Comparison of ENCODE assay signal across 1 cellular context in genomic region chr3:107367353-107367752, GRCh38.
TF ChIP-seq lines count a peak whose summit lies in the region.

No MANE protein-coding gene starts in this region.

TF ChIP-seq in HEK293, 187 proteins besides CTCF, POLR2A, EP300 and RAD21 (continued from another document):
- TF ChIP-seq, protein P1, sequence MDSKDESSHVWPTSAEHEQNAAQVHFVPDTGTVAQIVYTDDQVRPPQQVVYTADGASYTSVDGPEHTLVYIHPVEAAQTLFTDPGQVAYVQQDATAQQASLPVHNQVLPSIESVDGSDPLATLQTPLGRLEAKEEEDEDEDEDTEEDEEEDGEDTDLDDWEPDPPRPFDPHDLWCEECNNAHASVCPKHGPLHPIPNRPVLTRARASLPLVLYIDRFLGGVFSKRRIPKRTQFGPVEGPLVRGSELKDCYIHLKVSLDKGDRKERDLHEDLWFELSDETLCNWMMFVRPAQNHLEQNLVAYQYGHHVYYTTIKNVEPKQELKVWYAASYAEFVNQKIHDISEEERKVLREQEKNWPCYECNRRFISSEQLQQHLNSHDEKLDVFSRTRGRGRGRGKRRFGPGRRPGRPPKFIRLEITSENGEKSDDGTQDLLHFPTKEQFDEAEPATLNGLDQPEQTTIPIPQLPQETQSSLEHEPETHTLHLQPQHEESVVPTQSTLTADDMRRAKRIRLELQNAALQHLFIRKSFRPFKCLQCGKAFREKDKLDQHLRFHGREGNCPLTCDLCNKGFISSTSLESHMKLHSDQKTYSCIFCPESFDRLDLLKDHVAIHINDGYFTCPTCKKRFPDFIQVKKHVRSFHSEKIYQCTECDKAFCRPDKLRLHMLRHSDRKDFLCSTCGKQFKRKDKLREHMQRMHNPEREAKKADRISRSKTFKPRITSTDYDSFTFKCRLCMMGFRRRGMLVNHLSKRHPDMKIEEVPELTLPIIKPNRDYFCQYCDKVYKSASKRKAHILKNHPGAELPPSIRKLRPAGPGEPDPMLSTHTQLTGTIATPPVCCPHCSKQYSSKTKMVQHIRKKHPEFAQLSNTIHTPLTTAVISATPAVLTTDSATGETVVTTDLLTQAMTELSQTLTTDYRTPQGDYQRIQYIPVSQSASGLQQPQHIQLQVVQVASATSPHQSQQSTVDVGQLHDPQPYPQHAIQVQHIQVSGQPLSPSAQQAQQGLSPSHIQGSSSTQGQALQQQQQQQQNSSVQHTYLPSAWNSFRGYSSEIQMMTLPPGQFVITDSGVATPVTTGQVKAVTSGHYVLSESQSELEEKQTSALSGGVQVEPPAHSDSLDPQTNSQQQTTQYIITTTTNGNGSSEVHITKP (tag by site-specific recombination; IDR thresholded peaks at IDR 0.05), result peak; percentile 45
